ENCODE assay signal across 28 cellular contexts in genomic region chr16:4109250-4109736, GRCh38. TPM values are rescaled to one million over a fixed set of nuclear protein-coding genes. Genes with fewer than 3 reads are reported as not detected.
A peak's percentile ranks its signal among the peaks of the same experiment; 100 is the strongest.
DNase-seq lines count a peak whose midpoint lies in the region; ATAC-seq, FAIRE-seq and TF ChIP-seq lines count a peak whose summit lies in the region.
"Had no signal": no experiment of that assay in that cellular context is flagged by ENCODE, and none has a peak within 500 bp of the region (broad histone marks: within the 10 kb centered on the region; RNA-seq: fewer than 3 reads in every experiment).

No MANE protein-coding gene starts in this region.

- peaks cover 33 to 100% (median 87%) of the 10 kb centered on the region in 11 experiments; a peak in 20 of 22 replicates for H4K20me1 ChIP-seq in BLaER1 treated with 17β-estradiol and CSF1 and Interleukin-3, amounts not matched to agents 10 nM and 100 nM
- no peaks in the 10 kb centered on the region for H4K20me1 ChIP-seq in HepG2 (ENCODE audit: insufficient read depth, low read length)

- peak overlapping the region in 3 of 10 experiments; percentile 76 to 92 (median 78); a peak in 1 of 20 replicates for H3K4me3 ChIP-seq in BLaER1 treated with 17β-estradiol and CSF1 and Interleukin-3, amounts not matched to agents 10 nM and 100 nM
- H3K4me3 ChIP-seq in HepG2 (replicated peaks in 1 of 3; ENCODE audit: insufficient read depth in 1 of 3, low read depth in 2 of 3, low read length in 3 of 3) (peak overlapping the region; percentile 46 to 84 (median 50); a peak in 5 of 6 replicates), psoas muscle (no peak overlapping the region), gastroesophageal sphincter (no peak overlapping the region)
- H3K4me3 ChIP-seq: HAP-1, PC-9, skin epidermis, stomach, tibial artery had no signal

- H3K9me3 ChIP-seq in BLaER1 treated with 17β-estradiol and CSF1 and Interleukin-3, amounts not matched to agents 10 nM and 100 nM (replicated peaks in 1 of 11) = peaks cover 0 to 20% (median 19%) of the 10 kb centered on the region in 11 experiments; a peak in 17 of 22 replicates
- H3K9me3 ChIP-seq in HepG2 (ENCODE audit: low read length) = no peaks in the 10 kb centered on the region
- no peaks in the 10 kb centered on the region for H3K9me3 ChIP-seq in psoas muscle
- no peaks in the 10 kb centered on the region for H3K9me3 ChIP-seq in gastroesophageal sphincter
- H3K9me3 ChIP-seq: HAP-1, stomach, tibial artery had no signal

- H3K27me3 ChIP-seq in BLaER1 treated with 17β-estradiol and CSF1 and Interleukin-3, amounts not matched to agents 10 nM and 100 nM = no peaks in the 10 kb centered on the region
- no peaks in the 10 kb centered on the region for H3K27me3 ChIP-seq in HepG2 (ENCODE audit: control insufficient read depth in 1 of 2, insufficient read depth in 2 of 2, low read length in 2 of 2)
- H3K27me3 ChIP-seq in psoas muscle (ENCODE audit: insufficient read depth in 3 of 3, low read length in 2 of 3) = no peaks in the 10 kb centered on the region
- H3K27me3 ChIP-seq in gastroesophageal sphincter = no peaks in the 10 kb centered on the region
- H3K27me3 ChIP-seq: brain microvascular endothelial cell, stomach, tibial artery had no signal

- intact Hi-C loops in HepG2 (cut with micrococcal nuclease; ENCODE audit: unreplicated experiment) = no loop called here
- intact Hi-C loops in psoas muscle (cut with DNase I) = no loop called here

- ATAC-seq in HepG2 = peak; percentile 83
- ATAC-seq in psoas muscle = no peak
- ATAC-seq in GM19455 (IDR thresholded peaks at IDR 0.05; ENCODE audit: unreplicated experiment) = no peak
- ATAC-seq in gastroesophageal sphincter = no peak

- no peak for TF ChIP-seq RAD21 in HepG2 (CRISPR knock-in tag; IDR thresholded peaks at IDR 0.05)

- FAIRE-seq in HepG2 (lab: Jason Lieb, UNC) = peak; percentile 90
- FAIRE-seq in HTR-8/SVneo (lab: Jason Lieb, UNC) = no peak

- DNase-seq in astrocyte of the hippocampus (ENCODE audit: low read depth, low spot score) = peak; percentile 24
- DNase-seq in HepG2 (ENCODE audit: low spot score) = peak; percentile 98
- DNase-seq in psoas muscle = no peak
- no peak for DNase-seq in HTR-8/SVneo (ENCODE audit: insufficient read length, low spot score)
- DNase-seq in glomerular visceral epithelial cell (ENCODE audit: extremely low spot score) = no peak
- DNase-seq: activated CD4-positive, alpha-beta T cell treated with anti-CD3 and anti-CD28 coated beads, Interleukin-2, amount 10 ng/mL, durations not matched to agents 7 days and 5 days; activated naive CD4-positive, alpha-beta T cell; activated T-cell treated with anti-CD3 and anti-CD28 coated beads, Interleukin-2, amount 50 U/mL, for 48 hours; brain microvascular endothelial cell; DMS53; GDM1; head of caudate nucleus; naive B cell; NCI-H526; PC-9; retina; SHP77 treated with DMSO at 0.1 percent for 48 hours; stimulated activated CD4-positive, alpha-beta T cell treated with anti-CD3 and anti-CD28 coated beads, Interleukin-1b, Interleukin-23, amount 100 ng/mL, for 48 hours; stimulated activated CD8-positive, alpha-beta memory T cell treated with anti-CD3 and anti-CD28 coated beads, Interleukin-4, amount 100 ng/mL, for 48 hours; stomach; T1000; tibial artery; WERI-Rb-1 had no signal

- CTCF ChIA-PET in HepG2 (lab: Yijun Ruan, JAX; ENCODE audit: low intra/inter-chr PET ratio, low total read pairs) = no interaction called here

- POLR2A ChIA-PET in HepG2 (lab: Yijun Ruan, JAX) = interaction anchor here (0.9 kb wide), 1 partner anchor 17 kb away, joined by 5 read pairs; no protein-coding TSS in a partner anchor

- peak overlapping the region in 1 of 11 experiments; percentile 16; a peak in 1 of 22 replicates for H3K27ac ChIP-seq in BLaER1 treated with 17β-estradiol and CSF1 and Interleukin-3, amounts not matched to agents 10 nM and 100 nM
- H3K27ac ChIP-seq in HepG2 (ENCODE audit: extremely low read length, insufficient read depth, low read length) (peak overlapping the region; percentile 91), psoas muscle (peak overlapping the region; percentile 10), gastroesophageal sphincter (no peak overlapping the region)
- H3K27ac ChIP-seq: brain microvascular endothelial cell, PC-9, skin epidermis, stomach, tibial artery, WERI-Rb-1 had no signal

- H3K36me3 ChIP-seq in BLaER1 treated with 17β-estradiol and CSF1 and Interleukin-3, amounts not matched to agents 10 nM and 100 nM = peaks cover 0 to 98% (median 81%) of the 10 kb centered on the region in 11 experiments; a peak in 21 of 22 replicates
- H3K36me3 ChIP-seq in HepG2 (replicated peaks in 1 of 2; ENCODE audit: control insufficient read depth in 1 of 2, insufficient read depth in 2 of 2, low read length in 2 of 2) (peaks cover 4 to 16% of the 10 kb centered on the region in 2 experiments; a peak in 3 of 5 replicates), psoas muscle (ENCODE audit: insufficient read depth in 1 of 2, low read depth in 1 of 2) (peaks cover 2 to 3% of the 10 kb centered on the region in 2 donors), gastroesophageal sphincter (no peaks in the 10 kb centered on the region)
- H3K36me3 ChIP-seq: brain microvascular endothelial cell, stomach, tibial artery had no signal

- no peak for TF ChIP-seq CTCF in HepG2 (CRISPR knock-in tag; IDR thresholded peaks at IDR 0.05)
- no peak for TF ChIP-seq CTCF in psoas muscle (IDR thresholded peaks at IDR 0.05)
- TF ChIP-seq CTCF in gastroesophageal sphincter (IDR thresholded peaks at IDR 0.05) = no peak

- H3K4me1 ChIP-seq in BLaER1 treated with 17β-estradiol and CSF1 and Interleukin-3, amounts not matched to agents 10 nM and 100 nM = peaks cover 52 to 76% (median 69%) of the 10 kb centered on the region in 10 experiments
- H3K4me1 ChIP-seq in HepG2 (ENCODE audit: insufficient read depth, low read length) (peaks cover 69% of the 10 kb centered on the region), psoas muscle (peaks cover 39% of the 10 kb centered on the region), gastroesophageal sphincter (peaks cover 0 to 54% (median 31%) of the 10 kb centered on the region in 3 donors)

- no peak overlapping the region for H2AFZ ChIP-seq in HepG2 (ENCODE audit: low read length)
- H2AFZ ChIP-seq: PC-9 had no signal

- H3K9ac ChIP-seq in BLaER1 treated with 17β-estradiol and CSF1 and Interleukin-3, amounts not matched to agents 10 nM and 100 nM = peak overlapping the region in 3 of 11 experiments; percentile 15 to 54 (median 25); a peak in 3 of 22 replicates
- H3K9ac ChIP-seq in HepG2 (ENCODE audit: insufficient read depth, low read depth, low read length) = peak overlapping the region; percentile 72

- peaks cover 91% of the 10 kb centered on the region for H3K79me2 ChIP-seq in HepG2 (ENCODE audit: insufficient read depth, low read length)

- TF ChIP-seq POLR2A in HepG2 (IDR thresholded peaks at IDR 0.05; ENCODE audit: insufficient read depth in 1 of 2, low read depth in 2 of 2, low read length in 2 of 2) = peak in 1 of 2 experiments; percentile 73; a peak in 2 of 4 replicates
- no peak for TF ChIP-seq POLR2A in gastroesophageal sphincter (IDR thresholded peaks at IDR 0.05)

- under 1% methylated on average over 11 of the region's 11 CpGs for WGBS in HepG2 (ENCODE audit: low lambda C conversion rate)
- WGBS in psoas muscle, 3 donors = 59 to 74% (median 69%) methylated on average over 11 of the region's 11 CpGs
- 76 to 80% methylated on average over 11 of the region's 11 CpGs for WGBS in gastroesophageal sphincter (ENCODE audit: low coverage in 1 of 2), 2 donors

- in situ Hi-C loops in HepG2 (cut with HindIII; ENCODE audit: extremely low pct_ligation_motif_present, low pct_unique_long_range_greater_than_20kb) = no loop called here

- peak in 1 of 2 experiments; percentile 87; a peak in 3 of 4 replicates for TF ChIP-seq EP300 in HepG2 (IDR thresholded peaks at IDR 0.05; ENCODE audit: low read depth in 2 of 2, low read length in 2 of 2)
- TF ChIP-seq EP300 in HepG2 (CRISPR knock-in tag; IDR thresholded peaks at IDR 0.05; ENCODE audit: borderline replicate concordance) = peak; percentile 85
- TF ChIP-seq EP300 in gastroesophageal sphincter (IDR thresholded peaks at IDR 0.05) = no peak

- BruUV-seq in HepG2 (replicated peaks; lab: Mats Ljungman, UMichigan) = no TSS peak

- peak overlapping the region; percentile 94 to 100 (median 99) for H3K4me2 ChIP-seq in BLaER1 treated with 17β-estradiol and CSF1 and Interleukin-3, amounts not matched to agents 10 nM and 100 nM
- H3K4me2 ChIP-seq in HepG2 (ENCODE audit: low read depth, low read length) = peak overlapping the region; percentile 92
- H3K4me2 ChIP-seq: PC-9 had no signal

TF ChIP-seq in HepG2, 621 proteins besides CTCF, POLR2A, EP300 and RAD21 (continues in another document):
- no peak for TF ChIP-seq ZNF737 (CRISPR knock-in tag; IDR thresholded peaks at IDR 0.05; ENCODE audit: borderline replicate concordance)

RNA-seq across cellular contexts. Expression of gene ADCY9, which starts 6.9 kb away (rescaled TPM):
- total RNA-seq in HepG2 (2016; rRNA removed; fragmentation: Illumina TruSeq; extraction: Trizol) (9.6 and 11.2 TPM in 2 replicates), psoas muscle (10 to 100 TPM; 43.6 to 77.8 (median 51.9) TPM), gastroesophageal sphincter (10 to 100 TPM; 33.0 to 83.5 (median 43.4) TPM)
- 6.9 and 7.1 TPM in 2 replicates for total RNA-seq in HepG2 (2016; cell fraction: cytosol; rRNA removed; fragmentation: Illumina TruSeq; extraction: Trizol; ENCODE audit: low read depth)
- total RNA-seq in HepG2 (2016; cell fraction: insoluble cytoplasmic fraction; rRNA removed; fragmentation: Illumina TruSeq; extraction: Trizol) = 7.0 and 12.1 TPM in 2 replicates
- 4.4 and 4.6 TPM in 2 replicates for total RNA-seq in HepG2 (2016; cell fraction: membrane; rRNA removed; fragmentation: Illumina TruSeq; extraction: Trizol)
- 15.9 and 17.5 TPM in 2 replicates for total RNA-seq in HepG2 (2016; cell fraction: nucleus; rRNA removed; fragmentation: Illumina TruSeq; extraction: Trizol)
- polyA plus RNA-seq in HepG2 (2011; rRNA removed) (13.6 and 13.9 TPM in 2 replicates), psoas muscle (100 to 1,000 TPM in 1 of 3 donors, 10 to 100 TPM in 1, 1 to 10 TPM in 1; 9.0 to 134 (median 32.8) TPM)
- 15.9 and 17.7 TPM in 2 replicates for polyA plus RNA-seq in HepG2 (2011; cell fraction: cytosol; rRNA removed)
- 26.9 and 30.6 TPM in 2 replicates for polyA plus RNA-seq in HepG2 (2011; cell fraction: nucleus; rRNA removed)
- polyA plus RNA-seq in HepG2 (2012) = 15.9 and 19.6 TPM in 2 replicates
- 0.63 and 1.1 TPM in 2 replicates for polyA plus RNA-seq in HepG2 (2016; cell fraction: cytosol; fragmentation: Illumina TruSeq; extraction: Trizol; ENCODE audit: low read depth)
- 5.6 and 8.0 TPM in 2 replicates for polyA plus RNA-seq in HepG2 (2016; cell fraction: insoluble cytoplasmic fraction; fragmentation: Illumina TruSeq; extraction: Trizol; ENCODE audit: low read depth)
- polyA plus RNA-seq in HepG2 (2016; cell fraction: membrane; fragmentation: Illumina TruSeq; extraction: Trizol; ENCODE audit: low read depth) = 2.0 and 2.1 TPM in 2 replicates
- 16.3 and 17.4 TPM in 2 replicates for polyA plus RNA-seq in HepG2 (2016; cell fraction: nucleus; fragmentation: Illumina TruSeq; extraction: Trizol; ENCODE audit: insufficient read depth, low read depth)
- polyA minus RNA-seq in HepG2 (2011; rRNA and poly(A)+ RNA removed; ENCODE audit: low replicate concordance) = 21.8 and 108 TPM in 2 replicates
- 53.6 and 62.1 TPM in 2 replicates for polyA minus RNA-seq in HepG2 (2011; cell fraction: cytosol; rRNA and poly(A)+ RNA removed)
- 33.7 and 36.4 TPM in 2 replicates for polyA minus RNA-seq in HepG2 (2011; cell fraction: nucleus; rRNA and poly(A)+ RNA removed)

Comparison
In these comparisons a context has a peak if more than half of its experiments do, and no peak if none do; other contexts are left out.
1. H3K27ac ChIP-seq: peak in HepG2 (single experiment) and psoas muscle (single experiment); none in gastroesophageal sphincter (0 of 4).
2. H3K4me3 ChIP-seq: peak in HepG2 (3 of 3); none in psoas muscle (single experiment) and gastroesophageal sphincter (0 of 2).
3. DNase-seq: peak in astrocyte of the hippocampus (single experiment) and HepG2 (single experiment); none in psoas muscle (0 of 2), HTR-8/SVneo (single experiment) and glomerular visceral epithelial cell (single experiment).